ENCODE assay signal across 2 cellular contexts in genomic region chr3:48247401-48247807, GRCh38.
TF ChIP-seq lines count a peak whose summit lies in the region.

No MANE protein-coding gene starts in this region.

TF ChIP-seq in HepG2, 621 proteins besides CTCF, POLR2A, EP300 and RAD21:
- TF ChIP-seq ZC3H4 (CRISPR knock-in tag; IDR thresholded peaks at IDR 0.05; ENCODE audit: borderline replicate concordance) (no peak), RBFOX2 (IDR thresholded peaks at IDR 0.05; ENCODE audit: low read depth, low read length) (no peak), GTF2F1 (IDR thresholded peaks at IDR 0.05; ENCODE audit: low read length) (no peak), CHCHD3 (CRISPR knock-in tag; IDR thresholded peaks at IDR 0.05) (no peak), SNAPC4 (CRISPR knock-in tag; IDR thresholded peaks at IDR 0.05) (no peak), RXRB (CRISPR knock-in tag; IDR thresholded peaks at IDR 0.05; ENCODE audit: borderline replicate concordance) (no peak)
- TF ChIP-seq, protein P1, sequence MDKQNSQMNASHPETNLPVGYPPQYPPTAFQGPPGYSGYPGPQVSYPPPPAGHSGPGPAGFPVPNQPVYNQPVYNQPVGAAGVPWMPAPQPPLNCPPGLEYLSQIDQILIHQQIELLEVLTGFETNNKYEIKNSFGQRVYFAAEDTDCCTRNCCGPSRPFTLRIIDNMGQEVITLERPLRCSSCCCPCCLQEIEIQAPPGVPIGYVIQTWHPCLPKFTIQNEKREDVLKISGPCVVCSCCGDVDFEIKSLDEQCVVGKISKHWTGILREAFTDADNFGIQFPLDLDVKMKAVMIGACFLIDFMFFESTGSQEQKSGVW (CRISPR knock-in tag; IDR thresholded peaks at IDR 0.05; ENCODE audit: borderline replicate concordance), result no peak
- TF ChIP-seq, protein P2, sequence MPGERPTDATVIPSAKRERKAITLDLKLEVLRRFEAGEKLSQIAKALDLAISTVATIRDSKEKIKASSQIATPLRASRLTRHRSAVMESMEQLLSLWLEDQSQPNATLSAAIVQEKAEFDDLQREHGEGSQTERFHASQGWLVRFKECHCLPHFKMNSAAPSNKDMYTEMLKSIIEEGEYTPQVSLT (CRISPR knock-in tag; IDR thresholded peaks at IDR 0.05; ENCODE audit: borderline replicate concordance, low read depth), result no peak
- TF ChIP-seq, protein P3, sequence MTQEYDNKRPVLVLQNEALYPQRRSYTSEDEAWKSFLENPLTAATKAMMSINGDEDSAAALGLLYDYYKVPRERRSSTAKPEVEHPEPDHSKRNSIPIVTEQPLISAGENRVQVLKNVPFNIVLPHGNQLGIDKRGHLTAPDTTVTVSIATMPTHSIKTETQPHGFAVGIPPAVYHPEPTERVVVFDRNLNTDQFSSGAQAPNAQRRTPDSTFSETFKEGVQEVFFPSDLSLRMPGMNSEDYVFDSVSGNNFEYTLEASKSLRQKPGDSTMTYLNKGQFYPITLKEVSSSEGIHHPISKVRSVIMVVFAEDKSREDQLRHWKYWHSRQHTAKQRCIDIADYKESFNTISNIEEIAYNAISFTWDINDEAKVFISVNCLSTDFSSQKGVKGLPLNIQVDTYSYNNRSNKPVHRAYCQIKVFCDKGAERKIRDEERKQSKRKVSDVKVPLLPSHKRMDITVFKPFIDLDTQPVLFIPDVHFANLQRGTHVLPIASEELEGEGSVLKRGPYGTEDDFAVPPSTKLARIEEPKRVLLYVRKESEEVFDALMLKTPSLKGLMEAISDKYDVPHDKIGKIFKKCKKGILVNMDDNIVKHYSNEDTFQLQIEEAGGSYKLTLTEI (CRISPR knock-in tag; conservative IDR thresholded peaks at IDR 0.05), result no peak

TF ChIP-seq in WTC11, 78 proteins besides CTCF, POLR2A, EP300 and RAD21:
- TF ChIP-seq, protein P4, sequence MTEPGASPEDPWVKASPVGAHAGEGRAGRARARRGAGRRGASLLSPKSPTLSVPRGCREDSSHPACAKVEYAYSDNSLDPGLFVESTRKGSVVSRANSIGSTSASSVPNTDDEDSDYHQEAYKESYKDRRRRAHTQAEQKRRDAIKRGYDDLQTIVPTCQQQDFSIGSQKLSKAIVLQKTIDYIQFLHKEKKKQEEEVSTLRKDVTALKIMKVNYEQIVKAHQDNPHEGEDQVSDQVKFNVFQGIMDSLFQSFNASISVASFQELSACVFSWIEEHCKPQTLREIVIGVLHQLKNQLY (CRISPR knock-in tag; IDR thresholded peaks at IDR 0.05), result no peak
- TF ChIP-seq E2F1 (CRISPR knock-in tag; IDR thresholded peaks at IDR 0.05), result no peak
- TF ChIP-seq E2F4 (CRISPR knock-in tag; IDR thresholded peaks at IDR 0.05; ENCODE audit: borderline replicate concordance, low read depth), result no peak
- no peak for TF ChIP-seq SMAD4 (CRISPR knock-in tag; IDR thresholded peaks at IDR 0.05)
- TF ChIP-seq FOXP1 (CRISPR knock-in tag; IDR thresholded peaks at IDR 0.05; ENCODE audit: borderline replicate concordance), result no peak
- no peak for TF ChIP-seq FOXK1 (CRISPR knock-in tag; IDR thresholded peaks at IDR 0.05)
- no peak for TF ChIP-seq SOX15 (CRISPR knock-in tag; IDR thresholded peaks at IDR 0.05)
- TF ChIP-seq MXD4 (CRISPR knock-in tag; IDR thresholded peaks at IDR 0.05; ENCODE audit: borderline replicate concordance), result no peak
- TF ChIP-seq ZNF317 (CRISPR knock-in tag; IDR thresholded peaks at IDR 0.05; ENCODE audit: borderline replicate concordance, low read depth), result no peak
- no peak for TF ChIP-seq ZNF138 (CRISPR knock-in tag; conservative IDR thresholded peaks at IDR 0.05)
- no peak for TF ChIP-seq NR3C1 (CRISPR knock-in tag; conservative IDR thresholded peaks at IDR 0.05; ENCODE audit: low read depth)
- no peak for TF ChIP-seq ZNF263 (CRISPR knock-in tag; IDR thresholded peaks at IDR 0.05; ENCODE audit: low read depth)
- TF ChIP-seq EMX1 (CRISPR knock-in tag; IDR thresholded peaks at IDR 0.05), result no peak
- no peak for TF ChIP-seq NR1H2 (CRISPR knock-in tag; IDR thresholded peaks at IDR 0.05)
- TF ChIP-seq ATF6 (CRISPR knock-in tag; IDR thresholded peaks at IDR 0.05), result no peak
- TF ChIP-seq GABPB1 (CRISPR knock-in tag; IDR thresholded peaks at IDR 0.05), result no peak
- no peak for TF ChIP-seq ZNF396 (CRISPR knock-in tag; IDR thresholded peaks at IDR 0.05; ENCODE audit: borderline replicate concordance)
- TF ChIP-seq TEAD4 (CRISPR knock-in tag; IDR thresholded peaks at IDR 0.05), result no peak
